15 cellular contexts compared by ENCODE assay signal in the genomic region with DNA sequence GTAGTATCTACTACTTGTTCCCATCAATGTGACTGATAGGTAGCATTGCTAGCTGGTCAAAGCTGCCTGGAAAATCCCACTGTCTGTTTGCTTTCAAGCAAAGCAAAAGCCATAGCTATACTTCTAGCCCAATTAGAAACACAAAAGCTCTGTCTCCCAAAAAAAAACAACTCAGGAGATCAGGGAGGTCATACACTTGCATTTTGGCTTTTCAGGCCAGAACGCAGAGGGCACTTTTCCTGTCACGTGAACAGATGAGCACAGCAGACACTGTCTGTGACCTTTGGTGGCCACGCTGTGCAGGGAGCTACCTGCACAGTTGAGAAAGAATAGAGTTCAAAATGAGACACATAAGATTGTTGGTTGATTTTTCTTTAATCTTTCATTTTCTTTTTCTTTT.
"Had no signal": no experiment of that assay in that cellular context is flagged by ENCODE, and none has a peak within 500 bp of the region (broad histone marks: within the 10 kb centered on the region; RNA-seq: fewer than 3 reads in every experiment).

No MANE protein-coding gene starts in this region.

- H3K27me3 ChIP-seq: foreskin keratinocyte, pancreas, thyroid gland had no signal

- DNase-seq: activated naive CD8-positive, alpha-beta T cell treated with anti-CD3 and anti-CD28 coated beads for 36 hours; activated T-cell treated with anti-CD3 and anti-CD28 coated beads, Interleukin-2, amount 50 U/mL, for 1 hour; central memory CD4-positive, alpha-beta T cell; dermis blood vessel endothelial cell; effector CD8-positive, alpha-beta T cell; foreskin keratinocyte; left ventricle myocardium superior; pancreas; psoas muscle; right cardiac atrium; stimulated activated CD4-positive, alpha-beta T cell treated with anti-CD3 and anti-CD28 coated beads, Interleukin-1b, Interleukin-23, amount 100 ng/mL, for 48 hours; thyroid gland had no signal

- H3K4me1 ChIP-seq: foreskin keratinocyte, pancreas, psoas muscle, thyroid gland had no signal

- H3K4me3 ChIP-seq: pancreas, psoas muscle, thyroid gland had no signal

- H3K27ac ChIP-seq: foreskin keratinocyte, pancreas, psoas muscle, thyroid gland had no signal

- ATAC-seq: activated T-helper 17 cell treated with anti-CD3 and anti-CD28 coated beads, Interleukin-2, amount 50 U/mL, for 72 hours; foreskin keratinocyte; natural killer cell treated with Interleukin-12 subunit alpha and Interleukin-12 subunit beta and Interleukin-15 and Interleukin-18, amount 100 ng/mL, for 72 hours; psoas muscle; right cardiac atrium had no signal

- H3K9me3 ChIP-seq: pancreas, psoas muscle, thyroid gland had no signal

- H3K36me3 ChIP-seq: pancreas, thyroid gland had no signal

- FAIRE-seq: astrocyte, pancreas had no signal
